Comparison of ENCODE assay signal across 18 cellular contexts in genomic region chr7:5777932-5778331, GRCh38. TPM values are rescaled to one million over a fixed set of nuclear protein-coding genes. Genes with fewer than 3 reads are reported as not detected.
A peak's percentile ranks its signal among the peaks of the same experiment; 100 is the strongest.
DNase-seq lines count a peak whose midpoint lies in the region; ATAC-seq lines count a peak whose summit lies in the region.
"Had no signal": no experiment of that assay in that cellular context is flagged by ENCODE, and none has a peak within 500 bp of the region (broad histone marks: within the 10 kb centered on the region; RNA-seq: fewer than 3 reads in every experiment).

No MANE protein-coding gene starts in this region.

- H3K27me3 Mint-ChIP-seq in activated naive CD4-positive, alpha-beta T cell treated with anti-CD3 and anti-CD28 coated beads, Interleukin-2, amount 50 U/mL, for 24 hours, result no peaks in the 10 kb centered on the region
- H3K27me3 Mint-ChIP-seq in T-cell, result no peaks in the 10 kb centered on the region
- H3K27me3 Mint-ChIP-seq in effector memory CD8-positive, alpha-beta T cell, result no peaks in the 10 kb centered on the region
- no peaks in the 10 kb centered on the region for H3K27me3 Mint-ChIP-seq in stimulated activated naive CD8-positive, alpha-beta T cell treated with anti-CD3 and anti-CD28 coated beads, Interleukin-15, amount 100 ng/mL, for 72 hours
- H3K27me3 Mint-ChIP-seq: dendritic cell treated with granulocyte-macrophage colony-stimulating factor and Interleukin-4, amounts not matched to agents 40 ng/mL and 50 ng/mL, for 4 days had no signal

- peaks cover 67% of the 10 kb centered on the region for H3K4me1 Mint-ChIP-seq in activated naive CD4-positive, alpha-beta T cell treated with anti-CD3 and anti-CD28 coated beads, Interleukin-2, amount 50 U/mL, for 24 hours
- peaks cover 65 to 75% (median 65%) of the 10 kb centered on the region in 3 donors for H3K4me1 Mint-ChIP-seq in T-cell
- peaks cover 45 to 50% of the 10 kb centered on the region in 2 donors for H3K4me1 Mint-ChIP-seq in effector memory CD8-positive, alpha-beta T cell (ENCODE audit: low read depth in 2 of 2)
- peaks cover 75% of the 10 kb centered on the region for H3K4me1 Mint-ChIP-seq in stimulated activated naive CD8-positive, alpha-beta T cell treated with anti-CD3 and anti-CD28 coated beads, Interleukin-15, amount 100 ng/mL, for 72 hours

- CTCF ChIA-PET in T-cell (lab: Charles Lee), result no interaction called here

- DNase-seq in activated naive CD4-positive, alpha-beta T cell treated with anti-CD3 and anti-CD28 coated beads, Interleukin-2, amount 50 U/mL, for 16 hours, result no peak
- DNase-seq in T-cell (no peak), NCI-H2107 treated with DMSO at 0.1 percent for 48 hours (lab: John Stamatoyannopoulos, UW; ENCODE audit: unreplicated experiment) (no peak)
- DNase-seq in effector memory CD8-positive, alpha-beta T cell, result no peak
- no peak for DNase-seq in stimulated activated naive CD8-positive, alpha-beta T cell treated with anti-CD3 and anti-CD28 coated beads, Interleukin-15, amount 100 ng/mL, for 72 hours
- DNase-seq in activated CD4-positive, CD25-positive, alpha-beta regulatory T cell treated with anti-CD3 and anti-CD28 coated beads, Interleukin-2, amount 50 U/mL, for 72 hours, result no peak
- DNase-seq: activated gamma-delta T cell treated with Interleukin-2 at 50 U/mL for 16 hours; Calu3; HFFc6; NCI-H2107; NCI-H526 treated with DMSO at 0.1 percent for 48 hours; nucleus accumbens; SIG-M5; stimulated activated CD4-positive, alpha-beta T cell treated with anti-CD3 and anti-CD28 coated beads, Interleukin-1b, Interleukin-23, amount 100 ng/mL, for 48 hours had no signal

- peak overlapping the region; percentile 97 for H3K27ac Mint-ChIP-seq in activated naive CD4-positive, alpha-beta T cell treated with anti-CD3 and anti-CD28 coated beads, Interleukin-2, amount 50 U/mL, for 24 hours
- H3K27ac Mint-ChIP-seq in T-cell, result peak overlapping the region; percentile 77 to 92
- H3K27ac Mint-ChIP-seq in effector memory CD8-positive, alpha-beta T cell, result peak overlapping the region in 1 of 2 donors; percentile 22
- no peak overlapping the region for H3K27ac Mint-ChIP-seq in stimulated activated naive CD8-positive, alpha-beta T cell treated with anti-CD3 and anti-CD28 coated beads, Interleukin-15, amount 100 ng/mL, for 72 hours
- H3K27ac Mint-ChIP-seq: dendritic cell treated with granulocyte-macrophage colony-stimulating factor and Interleukin-4, amounts not matched to agents 40 ng/mL and 50 ng/mL, for 4 days had no signal

- H3K9me3 Mint-ChIP-seq in activated naive CD4-positive, alpha-beta T cell treated with anti-CD3 and anti-CD28 coated beads, Interleukin-2, amount 50 U/mL, for 24 hours, result no peaks in the 10 kb centered on the region
- H3K9me3 Mint-ChIP-seq in T-cell, result no peaks in the 10 kb centered on the region
- H3K9me3 Mint-ChIP-seq in effector memory CD8-positive, alpha-beta T cell, result no peaks in the 10 kb centered on the region
- peaks cover 0 to 3% of the 10 kb centered on the region in 2 donors for H3K9me3 Mint-ChIP-seq in stimulated activated naive CD8-positive, alpha-beta T cell treated with anti-CD3 and anti-CD28 coated beads, Interleukin-15, amount 100 ng/mL, for 72 hours
- H3K9me3 Mint-ChIP-seq: dendritic cell treated with granulocyte-macrophage colony-stimulating factor and Interleukin-4, amounts not matched to agents 40 ng/mL and 50 ng/mL, for 4 days; HFFc6 had no signal

- POLR2A ChIA-PET in T-cell (lab: Charles Lee), result no interaction called here

- peak overlapping the region; percentile 38 for H3K4me3 Mint-ChIP-seq in activated naive CD4-positive, alpha-beta T cell treated with anti-CD3 and anti-CD28 coated beads, Interleukin-2, amount 50 U/mL, for 24 hours
- peak overlapping the region in 2 of 3 donors; percentile 1 to 79 for H3K4me3 Mint-ChIP-seq in T-cell
- H3K4me3 Mint-ChIP-seq in effector memory CD8-positive, alpha-beta T cell, result peak overlapping the region; percentile 11
- peak overlapping the region; percentile 21 to 73 for H3K4me3 Mint-ChIP-seq in stimulated activated naive CD8-positive, alpha-beta T cell treated with anti-CD3 and anti-CD28 coated beads, Interleukin-15, amount 100 ng/mL, for 72 hours
- H3K4me3 Mint-ChIP-seq: dendritic cell treated with granulocyte-macrophage colony-stimulating factor and Interleukin-4, amounts not matched to agents 40 ng/mL and 50 ng/mL, for 4 days; HFFc6 had no signal

- H3K36me3 Mint-ChIP-seq in activated naive CD4-positive, alpha-beta T cell treated with anti-CD3 and anti-CD28 coated beads, Interleukin-2, amount 50 U/mL, for 24 hours, result peaks cover 8% of the 10 kb centered on the region
- peaks cover 6% of the 10 kb centered on the region for H3K36me3 Mint-ChIP-seq in T-cell
- H3K36me3 Mint-ChIP-seq in effector memory CD8-positive, alpha-beta T cell (ENCODE audit: insufficient read depth), result peaks cover 29% of the 10 kb centered on the region

- ATAC-seq in T-cell (replicated peaks in 1 of 4), result no peak
- no peak for ATAC-seq in effector memory CD8-positive, alpha-beta T cell (replicated peaks)
- no peak for ATAC-seq in stimulated activated naive CD8-positive, alpha-beta T cell treated with anti-CD3 and anti-CD28 coated beads, Interleukin-15, amount 100 ng/mL, for 72 hours
- ATAC-seq: activated CD4-positive, CD25-positive, alpha-beta regulatory T cell treated with anti-CD3 and anti-CD28 coated beads, Interleukin-2, amount 50 U/mL, for 24 hours; sciatic nerve had no signal

RNA-seq across cellular contexts. Expression of gene RNF216, which starts 3.5 kb away (rescaled TPM):
- 10 to 100 TPM; 79.5 to 96.6 (median 87.4) TPM for total RNA-seq in T-cell

Comparison
In these comparisons a context has a peak if more than half of its experiments do, and no peak if none do; other contexts are left out.
1. H3K27ac Mint-ChIP-seq: peak in activated naive CD4-positive, alpha-beta T cell treated with anti-CD3 and anti-CD28 coated beads, Interleukin-2, amount 50 U/mL, for 24 hours (single experiment) and T-cell (2 of 2); none in stimulated activated naive CD8-positive, alpha-beta T cell treated with anti-CD3 and anti-CD28 coated beads, Interleukin-15, amount 100 ng/mL, for 72 hours (0 of 2).
2. Peak in every context shown above with its lines, with median percentiles within 50 percentile points of each other: H3K4me3 Mint-ChIP-seq.